ENCODE assay signal across 1 cellular context in genomic region chr11:114354076-114354475, GRCh38.
TF ChIP-seq lines count a peak whose summit lies in the region.

No MANE protein-coding gene starts in this region.

TF ChIP-seq in HEK293, 187 proteins besides CTCF, POLR2A, EP300 and RAD21 (continued from another document):
- no peak for TF ChIP-seq ZBTB11 (tag by site-specific recombination; conservative IDR thresholded peaks at IDR 0.05; ENCODE audit: low read depth)
